In the genomic region with DNA sequence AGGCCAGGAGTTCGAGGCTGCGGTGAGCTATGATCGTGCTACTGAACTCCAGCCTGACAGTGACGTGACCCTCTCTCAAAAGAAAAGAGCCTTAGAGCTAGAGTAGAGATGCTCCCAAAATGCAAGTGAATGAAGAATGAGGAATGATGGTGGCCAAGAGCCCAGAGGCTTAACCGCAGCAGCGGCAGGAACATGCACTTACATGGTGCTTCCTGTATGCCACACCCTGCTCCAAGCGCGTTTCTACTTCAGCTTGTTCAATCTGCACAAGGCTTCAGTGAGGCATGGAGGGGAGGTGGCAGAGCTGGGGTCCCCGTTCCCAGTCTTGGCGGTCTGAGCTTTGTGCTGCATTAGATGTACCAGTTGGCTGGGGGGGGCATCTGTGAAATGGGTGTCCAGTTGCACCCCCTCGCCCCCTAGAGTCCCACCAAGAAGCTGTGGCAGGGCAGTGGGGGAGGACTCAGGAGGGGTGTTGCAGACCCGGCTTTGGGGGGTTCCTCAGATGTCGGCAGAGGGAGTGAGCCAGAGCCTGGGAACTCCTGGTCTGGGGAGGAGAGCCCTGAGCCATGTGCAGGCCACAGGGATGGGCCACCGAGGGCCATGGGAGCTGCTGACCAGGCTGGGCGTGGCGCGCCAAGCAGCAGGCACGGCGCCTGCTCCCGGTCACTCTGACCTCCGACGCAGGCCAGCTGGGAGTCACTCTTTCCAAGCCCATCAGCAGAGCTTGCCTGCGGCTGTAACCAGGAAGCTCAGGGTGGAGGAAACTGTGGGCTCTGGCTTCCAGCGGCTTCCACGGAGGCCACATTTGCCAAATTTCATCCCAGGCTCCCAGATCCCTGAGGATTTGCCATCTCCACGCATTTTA, we compare ENCODE assay signal across 16 cellular contexts.
DNase-seq lines count a peak whose midpoint lies in the region; ATAC-seq, FAIRE-seq and TF ChIP-seq lines count a peak whose summit lies in the region.
"Had no signal": no experiment of that assay in that cellular context is flagged by ENCODE, and none has a peak within 500 bp of the region (broad histone marks: within the 10 kb centered on the region; RNA-seq: fewer than 3 reads in every experiment).

No MANE protein-coding gene starts in this region.

- no peak for TF ChIP-seq POLR2A in endothelial cell of umbilical vein (IDR thresholded peaks at IDR 0.05; ENCODE audit: low read depth, low read length)
- TF ChIP-seq POLR2A in lower leg skin (IDR thresholded peaks at IDR 0.05), result no peak
- TF ChIP-seq POLR2A in testis (IDR thresholded peaks at IDR 0.05), result no peak

- no peak overlapping the region for H3K9ac ChIP-seq in endothelial cell of umbilical vein (replicated peaks; ENCODE audit: extremely low read depth, insufficient read depth, low read length)

- no peaks in the 10 kb centered on the region for H3K79me2 ChIP-seq in endothelial cell of umbilical vein (ENCODE audit: control insufficient read depth, insufficient read depth, low read length)
- no peaks in the 10 kb centered on the region for H3K79me2 ChIP-seq in hepatocyte

- CTCF ChIA-PET in endothelial cell of umbilical vein (lab: Charles Lee), result interaction anchor here (0.9 to 1.3 kb wide), 4 partner anchors 14 to 446 kb away, joined by 3 to 4 read pairs (median 3); no protein-coding TSS in a partner anchor
- CTCF ChIA-PET in activated CD8-positive, alpha-beta memory T cell treated with anti-CD3 and anti-CD28 coated beads, Interleukin-2, amount 10 ng/mL, durations not matched to agents 7 days and 5 days (lab: Charles Lee), result interaction anchor here (0.5 kb wide), 1 partner anchor 43 kb away, joined by 3 read pairs; no protein-coding TSS in a partner anchor

- intact Hi-C loops in endothelial cell of umbilical vein (cut with micrococcal nuclease) (no loop called here), lower leg skin (cut with DNase I; ENCODE audit: low total_unique reads) (no loop called here), testis (cut with DNase I; ENCODE audit: low total_unique reads) (no loop called here)

- no peaks in the 10 kb centered on the region for H3K27me3 Mint-ChIP-seq in activated CD8-positive, alpha-beta memory T cell treated with anti-CD3 and anti-CD28 coated beads, Interleukin-2, amount 10 ng/mL, durations not matched to agents 7 days and 5 days
- H3K27me3 Mint-ChIP-seq: activated CD4-positive, alpha-beta T cell treated with anti-CD3 and anti-CD28 coated beads, Interleukin-2, amount 10 ng/mL, durations not matched to agents 7 days and 5 days had no signal

- dilution Hi-C loops in endothelial cell of umbilical vein (cut with MboI; ENCODE audit: extremely low pct_ligation_motif_present, low sequenced_read_pairs), result no loop called here

- H2AFZ ChIP-seq in endothelial cell of umbilical vein (ENCODE audit: low read depth, low read length) (peak overlapping the region; percentile 42), hepatocyte (no peak overlapping the region)

- WGBS in lower leg skin, 2 donors, result 32 to 38% methylated on average over 22 to 26 of the region's 26 CpGs
- 69 to 73% methylated on average over 24 to 26 of the region's 26 CpGs for WGBS in testis, 2 donors
- WGBS in hepatocyte (ENCODE audit: low lambda C conversion rate, missing lambda C conversion rate), result 88% methylated on average over 25 of the region's 26 CpGs

- no peak overlapping the region for H3K4me2 ChIP-seq in endothelial cell of umbilical vein (ENCODE audit: insufficient read depth, low read length)
- H3K4me2 ChIP-seq in hepatocyte, result no peak overlapping the region

- DNase-seq in M059J (ENCODE audit: low read depth) (peak; percentile 68), endothelial cell of umbilical vein (ENCODE audit: low read depth, low spot score) (peak; percentile 8), lower leg skin (ENCODE audit: low spot score in 2 of 2) (peak; percentile 49 to 89), testis (peak; percentile 23), LoVo (ENCODE audit: low spot score) (no peak), hepatocyte (ENCODE audit: low spot score) (no peak)
- DNase-seq in activated CD8-positive, alpha-beta memory T cell treated with anti-CD3 and anti-CD28 coated beads, Interleukin-2, amount 10 ng/mL, durations not matched to agents 7 days and 5 days, result no peak
- DNase-seq: activated CD4-positive, alpha-beta T cell treated with anti-CD3 and anti-CD28 coated beads, Interleukin-2, amount 10 ng/mL, durations not matched to agents 7 days and 5 days; amygdala; naive B cell; NCI-H1048; NCI-H226; sigmoid colon; stomach had no signal

- H3K36me3 Mint-ChIP-seq in activated CD8-positive, alpha-beta memory T cell treated with anti-CD3 and anti-CD28 coated beads, Interleukin-2, amount 10 ng/mL, durations not matched to agents 7 days and 5 days, result no peaks in the 10 kb centered on the region
- H3K36me3 Mint-ChIP-seq: naive B cell had no signal

- H3K27ac ChIP-seq in endothelial cell of umbilical vein (ENCODE audit: insufficient read depth, low read depth, low read length), result no peak overlapping the region
- no peak overlapping the region for H3K27ac ChIP-seq in testis
- H3K27ac ChIP-seq in hepatocyte, result no peak overlapping the region
- H3K27ac ChIP-seq: sigmoid colon, stomach had no signal

- H3K9me3 ChIP-seq in endothelial cell of umbilical vein (replicated peaks; ENCODE audit: control insufficient read depth, insufficient read depth, low read length) (no peaks in the 10 kb centered on the region), testis (no peaks in the 10 kb centered on the region), hepatocyte (ENCODE audit: low read depth) (no peaks in the 10 kb centered on the region)
- H3K9me3 ChIP-seq: sigmoid colon, stomach had no signal

- no peaks in the 10 kb centered on the region for H3K4me1 Mint-ChIP-seq in activated CD8-positive, alpha-beta memory T cell treated with anti-CD3 and anti-CD28 coated beads, Interleukin-2, amount 10 ng/mL, durations not matched to agents 7 days and 5 days
- H3K4me1 Mint-ChIP-seq: activated CD4-positive, alpha-beta T cell treated with anti-CD3 and anti-CD28 coated beads, Interleukin-2, amount 10 ng/mL, durations not matched to agents 7 days and 5 days had no signal

- H3K36me3 ChIP-seq in endothelial cell of umbilical vein (ENCODE audit: control insufficient read depth in 2 of 2, extremely low read depth in 1 of 2, insufficient read depth in 2 of 2, low read length in 2 of 2), result no peaks in the 10 kb centered on the region
- H3K36me3 ChIP-seq in testis (ENCODE audit: low read depth, missing control alignments), result no peaks in the 10 kb centered on the region
- H3K36me3 ChIP-seq in hepatocyte (replicated peaks; ENCODE audit: insufficient read depth, low read depth), result no peaks in the 10 kb centered on the region
- H3K36me3 ChIP-seq: sigmoid colon, stomach had no signal

- FAIRE-seq in endothelial cell of umbilical vein (lab: Jason Lieb, UNC), result no peak
- FAIRE-seq: frontal cortex had no signal

- H3K4me3 ChIP-seq in endothelial cell of umbilical vein (replicated peaks in 1 of 3; ENCODE audit: insufficient read depth in 1 of 3, low read depth in 1 of 3, low read length in 3 of 3) (no peak overlapping the region), lower leg skin (ENCODE audit: low read depth, poor library complexity, severe bottlenecking) (no peak overlapping the region), testis (no peak overlapping the region), hepatocyte (no peak overlapping the region)
- H3K4me3 ChIP-seq: sigmoid colon, stomach had no signal

- no peak for ATAC-seq in HG02973 (IDR thresholded peaks at IDR 0.05; ENCODE audit: unreplicated experiment)
- no peak for ATAC-seq in activated CD8-positive, alpha-beta memory T cell treated with anti-CD3 and anti-CD28 coated beads, Interleukin-2, amount 10 ng/mL, durations not matched to agents 7 days and 5 days

- no peak overlapping the region for H3K4me3 Mint-ChIP-seq in activated CD8-positive, alpha-beta memory T cell treated with anti-CD3 and anti-CD28 coated beads, Interleukin-2, amount 10 ng/mL, durations not matched to agents 7 days and 5 days
- H3K4me3 Mint-ChIP-seq: activated CD4-positive, alpha-beta T cell treated with anti-CD3 and anti-CD28 coated beads, Interleukin-2, amount 10 ng/mL, durations not matched to agents 7 days and 5 days; naive B cell had no signal

- H3K9me1 ChIP-seq in endothelial cell of umbilical vein (replicated peaks; ENCODE audit: control insufficient read depth, extremely low read depth, insufficient read depth, low read length), result no peaks in the 10 kb centered on the region

- no peaks in the 10 kb centered on the region for H3K9me2 ChIP-seq in hepatocyte (replicated peaks; ENCODE audit: insufficient read depth)

- H3K9me3 Mint-ChIP-seq in activated CD8-positive, alpha-beta memory T cell treated with anti-CD3 and anti-CD28 coated beads, Interleukin-2, amount 10 ng/mL, durations not matched to agents 7 days and 5 days (ENCODE audit: low read depth), result no peaks in the 10 kb centered on the region
- H3K9me3 Mint-ChIP-seq: activated CD4-positive, alpha-beta T cell treated with anti-CD3 and anti-CD28 coated beads, Interleukin-2, amount 10 ng/mL, durations not matched to agents 7 days and 5 days; naive B cell had no signal

- no peak overlapping the region for H3K27ac Mint-ChIP-seq in activated CD8-positive, alpha-beta memory T cell treated with anti-CD3 and anti-CD28 coated beads, Interleukin-2, amount 10 ng/mL, durations not matched to agents 7 days and 5 days
- H3K27ac Mint-ChIP-seq: activated CD4-positive, alpha-beta T cell treated with anti-CD3 and anti-CD28 coated beads, Interleukin-2, amount 10 ng/mL, durations not matched to agents 7 days and 5 days had no signal

- H3K4me1 ChIP-seq in endothelial cell of umbilical vein (ENCODE audit: control insufficient read depth, extremely low read depth, insufficient read depth, low read length), result no peaks in the 10 kb centered on the region
- H3K4me1 ChIP-seq in testis, result no peaks in the 10 kb centered on the region
- H3K4me1 ChIP-seq in hepatocyte (ENCODE audit: insufficient read depth), result no peaks in the 10 kb centered on the region
- H3K4me1 ChIP-seq: sigmoid colon, stomach had no signal

- POLR2A ChIA-PET in endothelial cell of umbilical vein (lab: Charles Lee), result no interaction called here

- no peak for TF ChIP-seq CTCF in endothelial cell of umbilical vein (IDR thresholded peaks at IDR 0.05; ENCODE audit: extremely low read depth in 1 of 2, insufficient read depth in 1 of 2, low read depth in 1 of 2, low read length in 2 of 2)
- no peak for TF ChIP-seq CTCF in lower leg skin (IDR thresholded peaks at IDR 0.05)
- no peak for TF ChIP-seq CTCF in testis (IDR thresholded peaks at IDR 0.05)
- TF ChIP-seq CTCF in hepatocyte (IDR thresholded peaks at IDR 0.05; ENCODE audit: poor library complexity), result no peak

- BruUV-seq in endothelial cell of umbilical vein (replicated peaks; lab: Mats Ljungman, UMichigan), result no TSS peak

- no peaks in the 10 kb centered on the region for H4K20me1 ChIP-seq in endothelial cell of umbilical vein (replicated peaks; ENCODE audit: control insufficient read depth, extremely low read depth, insufficient read depth, low read length)
- no peaks in the 10 kb centered on the region for H4K20me1 ChIP-seq in hepatocyte (ENCODE audit: insufficient read depth, poor library complexity, severe bottlenecking)

- no peaks in the 10 kb centered on the region for H3K27me3 ChIP-seq in endothelial cell of umbilical vein (ENCODE audit: control insufficient read depth in 2 of 2, insufficient read depth in 2 of 2, low read length in 2 of 2)
- no peaks in the 10 kb centered on the region for H3K27me3 ChIP-seq in testis
- no peaks in the 10 kb centered on the region for H3K27me3 ChIP-seq in hepatocyte
- H3K27me3 ChIP-seq: sigmoid colon, stomach had no signal

Comparison
In these comparisons a context has a peak if more than half of its experiments do, and no peak if none do; other contexts are left out.
1. DNase-seq: peak in M059J (single experiment), endothelial cell of umbilical vein (single experiment), lower leg skin (2 of 2) and testis (single experiment); none in LoVo (single experiment), hepatocyte (single experiment) and activated CD8-positive, alpha-beta memory T cell treated with anti-CD3 and anti-CD28 coated beads, Interleukin-2, amount 10 ng/mL, durations not matched to agents 7 days and 5 days (single experiment).